Comparison of ENCODE assay signal across 18 cellular contexts in the genomic region with DNA sequence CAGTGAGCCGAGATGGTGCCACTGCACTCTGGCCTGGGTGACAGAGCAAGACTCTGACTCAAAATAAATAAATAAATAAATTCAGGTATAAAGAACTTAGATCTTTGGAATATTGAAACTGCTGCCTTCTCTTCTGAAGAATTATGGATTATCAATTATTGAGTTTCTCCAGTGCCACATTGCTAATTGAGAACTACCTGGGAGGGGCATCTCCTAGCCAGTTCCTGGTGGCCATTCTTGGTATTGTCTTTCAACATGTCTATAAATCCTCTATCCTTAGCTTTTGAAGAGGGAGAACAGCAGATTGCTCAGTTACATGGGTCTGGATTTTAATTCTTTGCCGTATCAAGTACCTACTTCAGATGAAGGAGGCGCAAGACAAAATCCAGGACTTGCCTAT. TPM values are rescaled to one million over a fixed set of nuclear protein-coding genes. Genes with fewer than 3 reads are reported as not detected.
DNase-seq lines count a peak whose midpoint lies in the region; ATAC-seq and TF ChIP-seq lines count a peak whose summit lies in the region.
"Had no signal": no experiment of that assay in that cellular context is flagged by ENCODE, and none has a peak within 500 bp of the region (broad histone marks: within the 10 kb centered on the region; RNA-seq: fewer than 3 reads in every experiment).

No MANE protein-coding gene starts in this region.

- TF ChIP-seq POLR2A in Peyer's patch (IDR thresholded peaks at IDR 0.05), result no peak

- no peak overlapping the region for H3K27ac ChIP-seq in Peyer's patch
- H3K27ac ChIP-seq: body of pancreas, dorsolateral prefrontal cortex, thoracic aorta had no signal

- ATAC-seq in natural killer cell (no peak), GM21825 (IDR thresholded peaks at IDR 0.05; ENCODE audit: unreplicated experiment) (no peak)
- ATAC-seq in natural killer cell treated with Interleukin-12 subunit alpha and Interleukin-12 subunit beta and Interleukin-15 and Interleukin-18, amount 100 ng/mL, for 72 hours, result no peak
- ATAC-seq: body of pancreas, left ventricle myocardium superior had no signal

- H3K4me1 ChIP-seq in Peyer's patch, result no peaks in the 10 kb centered on the region
- H3K4me1 ChIP-seq: body of pancreas had no signal

- H3K4me3 Mint-ChIP-seq in natural killer cell, result no peak overlapping the region
- H3K4me3 Mint-ChIP-seq in natural killer cell treated with Interleukin-12 subunit alpha and Interleukin-12 subunit beta and Interleukin-15 and Interleukin-18, amount 100 ng/mL, for 72 hours, result no peak overlapping the region
- H3K4me3 Mint-ChIP-seq in type B pancreatic cell, result no peak overlapping the region

- H3K27ac Mint-ChIP-seq in natural killer cell (no peak overlapping the region), type B pancreatic cell (no peak overlapping the region)
- H3K27ac Mint-ChIP-seq in natural killer cell treated with Interleukin-12 subunit alpha and Interleukin-12 subunit beta and Interleukin-15 and Interleukin-18, amount 100 ng/mL, for 72 hours, result no peak overlapping the region

- H3K4me3 ChIP-seq in Peyer's patch (no peak overlapping the region), epithelial cell of esophagus (ENCODE audit: low read length) (no peak overlapping the region)
- H3K4me3 ChIP-seq: body of pancreas, dorsolateral prefrontal cortex, thoracic aorta had no signal

- intact Hi-C loops in natural killer cell (cut with micrococcal nuclease), result no loop called here

- H3K4me1 Mint-ChIP-seq in natural killer cell (no peaks in the 10 kb centered on the region), type B pancreatic cell (ENCODE audit: unreplicated experiment) (no peaks in the 10 kb centered on the region)
- H3K4me1 Mint-ChIP-seq in natural killer cell treated with Interleukin-12 subunit alpha and Interleukin-12 subunit beta and Interleukin-15 and Interleukin-18, amount 100 ng/mL, for 72 hours (ENCODE audit: low read depth in 2 of 2), result no peaks in the 10 kb centered on the region

- no peak for DNase-seq in natural killer cell
- DNase-seq in natural killer cell treated with Interleukin-12 subunit alpha and Interleukin-12 subunit beta and Interleukin-15 and Interleukin-18, amount 100 ng/mL, for 72 hours (ENCODE audit: low spot score), result no peak
- no peak for DNase-seq in Peyer's patch
- no peak for DNase-seq in epithelial cell of esophagus (ENCODE audit: low read depth)
- no peak for DNase-seq in type B pancreatic cell (ENCODE audit: extremely low spot score, unreplicated experiment)
- DNase-seq in activated CD8-positive, alpha-beta memory T cell treated with anti-CD3 and anti-CD28 coated beads, Interleukin-2, amount 50 U/mL, for 4 hours, result no peak
- no peak for DNase-seq in NCI-H128 (lab: John Stamatoyannopoulos, UW; ENCODE audit: unreplicated experiment)
- DNase-seq: body of pancreas; dorsolateral prefrontal cortex; foreskin melanocyte; HCEC 1CT; left ventricle myocardium superior; NCI-H187; NCI-H510A treated with DMSO at 0.1 percent for 48 hours; stimulated activated CD4-positive, alpha-beta T cell treated with anti-CD3 and anti-CD28 coated beads, Interleukin-1b, Interleukin-23, amount 100 ng/mL, for 48 hours had no signal

- peak; percentile 10 for TF ChIP-seq CTCF in natural killer cell (IDR thresholded peaks at IDR 0.05)
- peak in 4 of 6 experiments; percentile 5 to 25 (median 10) for TF ChIP-seq CTCF in Peyer's patch (IDR thresholded peaks at IDR 0.05)
- TF ChIP-seq CTCF in epithelial cell of esophagus (IDR thresholded peaks at IDR 0.05; ENCODE audit: insufficient read depth, low read depth, low read length, missing control alignments), result peak; percentile 24
- TF ChIP-seq CTCF in type B pancreatic cell (conservative IDR thresholded peaks at IDR 0.05), result peak; percentile 64

- no peaks in the 10 kb centered on the region for H3K9me3 Mint-ChIP-seq in natural killer cell
- H3K9me3 Mint-ChIP-seq in natural killer cell treated with Interleukin-12 subunit alpha and Interleukin-12 subunit beta and Interleukin-15 and Interleukin-18, amount 100 ng/mL, for 72 hours, result no peaks in the 10 kb centered on the region
- no peaks in the 10 kb centered on the region for H3K9me3 Mint-ChIP-seq in type B pancreatic cell

- H3K27me3 ChIP-seq in Peyer's patch, result no peaks in the 10 kb centered on the region
- H3K27me3 ChIP-seq: body of pancreas, dorsolateral prefrontal cortex had no signal

- H3K9me3 ChIP-seq in Peyer's patch, result no peaks in the 10 kb centered on the region
- H3K9me3 ChIP-seq: body of pancreas, thoracic aorta had no signal

- H3K27me3 Mint-ChIP-seq in natural killer cell (ENCODE audit: low read depth in 2 of 2) (no peaks in the 10 kb centered on the region), type B pancreatic cell (no peaks in the 10 kb centered on the region)
- no peaks in the 10 kb centered on the region for H3K27me3 Mint-ChIP-seq in natural killer cell treated with Interleukin-12 subunit alpha and Interleukin-12 subunit beta and Interleukin-15 and Interleukin-18, amount 100 ng/mL, for 72 hours

- peaks cover 10% of the 10 kb centered on the region for H3K36me3 Mint-ChIP-seq in natural killer cell
- peaks cover 39% of the 10 kb centered on the region for H3K36me3 Mint-ChIP-seq in natural killer cell treated with Interleukin-12 subunit alpha and Interleukin-12 subunit beta and Interleukin-15 and Interleukin-18, amount 100 ng/mL, for 72 hours
- peaks cover 16% of the 10 kb centered on the region for H3K36me3 Mint-ChIP-seq in type B pancreatic cell

- H3K36me3 ChIP-seq in Peyer's patch, result peaks cover 0 to 90% (median 0%) of the 10 kb centered on the region in 3 donors

RNA-seq across cellular contexts. Expression of a gene that starts 29.2 kb away (rescaled TPM):
- 100 to 1,000 TPM; 175 to 188 (median 179) TPM for total RNA-seq in natural killer cell
- 100 to 1,000 TPM; 118 to 166 TPM for total RNA-seq in natural killer cell treated with Interleukin-12 subunit alpha and Interleukin-12 subunit beta and Interleukin-15 and Interleukin-18, amount 100 ng/mL, for 72 hours
- 100 to 1,000 TPM; 124 to 334 (median 163) TPM for total RNA-seq in Peyer's patch
- 74.5 and 99.7 TPM in 2 replicates for total RNA-seq in type B pancreatic cell (ENCODE audit: low replicate concordance)

RNA-seq across cellular contexts. Expression of a gene that starts 32.6 kb away (rescaled TPM):
- 10 to 100 TPM; 28.2 to 34.9 (median 34.5) TPM for total RNA-seq in natural killer cell
- 100 to 1,000 TPM in 1 of 2 donors, 10 to 100 TPM in 1; 66.5 to 102 TPM for total RNA-seq in natural killer cell treated with Interleukin-12 subunit alpha and Interleukin-12 subunit beta and Interleukin-15 and Interleukin-18, amount 100 ng/mL, for 72 hours
- 100 to 1,000 TPM in 3 of 4 donors, 10 to 100 TPM in 1; 56.1 to 126 (median 109) TPM for total RNA-seq in Peyer's patch
- 91.5 and 92.2 TPM in 2 replicates for total RNA-seq in type B pancreatic cell (ENCODE audit: low replicate concordance)

RNA-seq across cellular contexts. Expression of a gene that starts 43.0 kb away (rescaled TPM):
- total RNA-seq in natural killer cell, result not detected
- not detected for total RNA-seq in natural killer cell treated with Interleukin-12 subunit alpha and Interleukin-12 subunit beta and Interleukin-15 and Interleukin-18, amount 100 ng/mL, for 72 hours
- total RNA-seq in Peyer's patch, result 1 to 10 TPM in 3 of 4 donors, not detected in 1; 1.1 to 7.5 (median 1.5) TPM
- 2.8 and 3.5 TPM in 2 replicates for total RNA-seq in type B pancreatic cell (ENCODE audit: low replicate concordance)
- total RNA-seq: left ventricle myocardium superior, myocyte, thoracic aorta had no signal

RNA-seq across cellular contexts. Expression of a gene that starts 48.2 kb away (rescaled TPM):
- total RNA-seq in natural killer cell (10 to 100 TPM; 89.0 to 94.0 (median 89.6) TPM), Peyer's patch (10 to 100 TPM; 42.9 to 58.0 (median 49.8) TPM), type B pancreatic cell (ENCODE audit: low replicate concordance) (72.1 and 78.0 TPM in 2 replicates)
- total RNA-seq in natural killer cell treated with Interleukin-12 subunit alpha and Interleukin-12 subunit beta and Interleukin-15 and Interleukin-18, amount 100 ng/mL, for 72 hours, result 100 to 1,000 TPM; 109 to 130 TPM

Comparison
In these comparisons a context has a peak if more than half of its experiments do, and no peak if none do; other contexts are left out.
1. CTCF ChIP-seq: peak in every context shown above with its lines; median percentile 64 in type B pancreatic cell; 24 in epithelial cell of esophagus; 10 in natural killer cell; 10 in Peyer's patch.